Comparison of ENCODE assay signal across 23 cellular contexts in genomic region chr2:228527481-228527880, GRCh38.
"Had no signal": no experiment of that assay in that cellular context is flagged by ENCODE, and none has a peak within 500 bp of the region (broad histone marks: within the 10 kb centered on the region; RNA-seq: fewer than 3 reads in every experiment).

No MANE protein-coding gene starts in this region.

- H3K4me3 Mint-ChIP-seq: activated T-cell treated with anti-CD3 and anti-CD28 coated beads, Interleukin-2, amount 50 U/mL, for 24 hours; activated T-helper 17 cell treated with anti-CD3 and anti-CD28 coated beads, Interleukin-2, amount 50 U/mL, for 72 hours; naive B cell; neural crest cell; stimulated activated naive B cell treated with anti-CD40 and anti-IgM and Interleukin-4, amounts not matched to agents 10 μg/mL and 1 μg/mL and 100 μg/mL, for 72 hours; T-helper 2 cell treated with Interferon-gamma antibody and Interleukin-4, amounts not matched to agents 5 μg/mL and 100 μg/mL, for 36 hours; WTC11 had no signal

- ATAC-seq: activated naive CD4-positive, alpha-beta T cell treated with anti-CD3 and anti-CD28 coated beads, Interleukin-2, amount 50 U/mL, for 72 hours; activated T-helper 17 cell treated with anti-CD3 and anti-CD28 coated beads, Interleukin-2, amount 50 U/mL, for 72 hours; heart right ventricle; left lobe of liver; stimulated activated naive B cell treated with anti-CD40 and anti-IgM and Interleukin-4, amounts not matched to agents 10 μg/mL and 1 μg/mL and 100 μg/mL, for 72 hours; WTC11 had no signal

- H3K27ac Mint-ChIP-seq: activated naive CD4-positive, alpha-beta T cell treated with anti-CD3 and anti-CD28 coated beads, Interleukin-2, amount 50 U/mL, for 72 hours; activated T-cell treated with anti-CD3 and anti-CD28 coated beads, Interleukin-2, amount 50 U/mL, for 24 hours; activated T-helper 17 cell treated with anti-CD3 and anti-CD28 coated beads, Interleukin-2, amount 50 U/mL, for 72 hours; naive B cell; stimulated activated naive B cell treated with anti-CD40 and anti-IgM and Interleukin-4, amounts not matched to agents 10 μg/mL and 1 μg/mL and 100 μg/mL, for 72 hours; T-helper 2 cell treated with Interferon-gamma antibody and Interleukin-4, amounts not matched to agents 5 μg/mL and 100 μg/mL, for 36 hours; WTC11 had no signal

- H3K27ac ChIP-seq: ascending aorta, heart right ventricle, sigmoid colon, transverse colon had no signal

- H3K4me3 ChIP-seq: ascending aorta, heart right ventricle, lung, sigmoid colon, transverse colon had no signal

- H3K4me1 ChIP-seq: ascending aorta, heart right ventricle, sigmoid colon, transverse colon had no signal

- H3K27me3 ChIP-seq: ascending aorta, heart right ventricle, sigmoid colon, transverse colon had no signal

- H3K4me1 Mint-ChIP-seq: activated T-helper 17 cell treated with anti-CD3 and anti-CD28 coated beads, Interleukin-2, amount 50 U/mL, for 72 hours; naive B cell; neural crest cell; stimulated activated naive B cell treated with anti-CD40 and anti-IgM and Interleukin-4, amounts not matched to agents 10 μg/mL and 1 μg/mL and 100 μg/mL, for 72 hours had no signal

- DNase-seq: activated CD8-positive, alpha-beta memory T cell treated with anti-CD3 and anti-CD28 coated beads for 24 hours; activated CD8-positive, alpha-beta memory T cell treated with anti-CD3 and anti-CD28 coated beads, Interleukin-2, amount 50 U/mL, for 4 hours; activated T-cell treated with anti-CD3 and anti-CD28 coated beads, Interleukin-2, amount 50 U/mL, for 24 hours; cerebellar nuclear complex; cortex of kidney; heart right ventricle; kidney; naive B cell; occipital lobe; retina; sigmoid colon; stimulated activated CD4-positive, alpha-beta T cell treated with anti-CD3 and anti-CD28 coated beads, Interleukin-2, amount 100 ng/mL, for 48 hours; stimulated activated CD8-positive, alpha-beta memory T cell treated with anti-CD3 and anti-CD28 coated beads, Interleukin-4, amount 100 ng/mL, for 48 hours; stimulated activated naive B cell treated with anti-CD40 and anti-IgM and Interleukin-4, amounts not matched to agents 10 μg/mL and 1 μg/mL and 100 μg/mL, for 72 hours; transverse colon had no signal

- H3K36me3 Mint-ChIP-seq: activated naive CD4-positive, alpha-beta T cell treated with anti-CD3 and anti-CD28 coated beads, Interleukin-2, amount 50 U/mL, for 72 hours; naive B cell; stimulated activated naive B cell treated with anti-CD40 and anti-IgM and Interleukin-4, amounts not matched to agents 10 μg/mL and 1 μg/mL and 100 μg/mL, for 72 hours had no signal

- H3K27me3 Mint-ChIP-seq: activated T-cell treated with anti-CD3 and anti-CD28 coated beads, Interleukin-2, amount 50 U/mL, for 24 hours; activated T-helper 17 cell treated with anti-CD3 and anti-CD28 coated beads, Interleukin-2, amount 50 U/mL, for 72 hours; naive B cell; stimulated activated naive B cell treated with anti-CD40 and anti-IgM and Interleukin-4, amounts not matched to agents 10 μg/mL and 1 μg/mL and 100 μg/mL, for 72 hours had no signal

- H3K9me3 ChIP-seq: ascending aorta, sigmoid colon, transverse colon had no signal

- H3K36me3 ChIP-seq: ascending aorta, heart right ventricle, sigmoid colon, transverse colon had no signal
